In the genomic region with DNA sequence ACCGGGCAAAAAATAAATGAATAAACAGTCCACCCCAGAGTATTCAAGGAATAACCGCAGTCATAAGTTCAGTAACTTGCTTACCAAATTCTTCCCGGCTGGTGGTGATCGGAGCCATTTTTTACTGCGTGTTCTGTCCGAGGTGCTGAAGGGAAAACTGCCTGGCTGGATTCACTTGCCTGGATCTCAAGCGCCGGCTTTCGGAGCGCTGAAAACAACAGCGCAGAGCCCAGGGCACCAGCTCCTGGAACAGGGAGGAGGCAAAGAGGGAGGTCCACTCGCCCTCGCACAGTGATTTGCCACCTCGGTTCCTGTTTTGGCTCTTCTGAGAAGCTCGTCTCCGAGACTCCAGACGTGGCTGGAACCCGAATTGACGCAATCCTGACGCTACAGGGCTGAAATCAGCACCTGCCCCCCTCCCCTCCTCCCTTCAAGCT, we compare ENCODE assay signal across 9 cellular contexts. TPM values are rescaled to one million over a fixed set of nuclear protein-coding genes. Genes with fewer than 3 reads are reported as not detected.
DNase-seq lines count a peak whose midpoint lies in the region; ATAC-seq and TF ChIP-seq lines count a peak whose summit lies in the region.
"Had no signal": no experiment of that assay in that cellular context is flagged by ENCODE, and none has a peak within 500 bp of the region (broad histone marks: within the 10 kb centered on the region; RNA-seq: fewer than 3 reads in every experiment).

A gene with protein sequence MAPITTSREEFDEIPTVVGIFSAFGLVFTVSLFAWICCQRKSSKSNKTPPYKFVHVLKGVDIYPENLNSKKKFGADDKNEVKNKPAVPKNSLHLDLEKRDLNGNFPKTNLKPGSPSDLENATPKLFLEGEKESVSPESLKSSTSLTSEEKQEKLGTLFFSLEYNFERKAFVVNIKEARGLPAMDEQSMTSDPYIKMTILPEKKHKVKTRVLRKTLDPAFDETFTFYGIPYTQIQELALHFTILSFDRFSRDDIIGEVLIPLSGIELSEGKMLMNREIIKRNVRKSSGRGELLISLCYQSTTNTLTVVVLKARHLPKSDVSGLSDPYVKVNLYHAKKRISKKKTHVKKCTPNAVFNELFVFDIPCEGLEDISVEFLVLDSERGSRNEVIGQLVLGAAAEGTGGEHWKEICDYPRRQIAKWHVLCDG (minus strand): TSS at position 327 of the 437 bp plus-strand sequence. CDS start 209 bp downstream, at position 118.

- DNase-seq in NT2/D1 (ENCODE audit: low read depth, low spot score) (peak; percentile 65), fibroblast of the aortic adventitia (ENCODE audit: low read depth) (peak; percentile 53), non-pigmented ciliary epithelial cell (ENCODE audit: low read depth) (peak; percentile 13), SIG-M5 (lab: John Stamatoyannopoulos, UW) (no peak), LoVo (ENCODE audit: low spot score) (no peak)
- no peak for DNase-seq in T-helper 2 cell treated with Interferon-gamma antibody and Interleukin-4, amounts not matched to agents 5 μg/mL and 100 μg/mL, for 36 hours (ENCODE audit: low spot score)

- no peak within 1 kb of the TSS for H3K27ac Mint-ChIP-seq in T-helper 2 cell treated with Interferon-gamma antibody and Interleukin-4, amounts not matched to agents 5 μg/mL and 100 μg/mL, for 36 hours

- no peak within 1 kb of the TSS for H3K27ac ChIP-seq in HUES64 (ENCODE audit: low read depth, low read length)
- H3K27ac ChIP-seq: KMS-11 had no signal

- H3K27me3 Mint-ChIP-seq in T-helper 2 cell treated with Interferon-gamma antibody and Interleukin-4, amounts not matched to agents 5 μg/mL and 100 μg/mL, for 36 hours (ENCODE audit: low read depth): peaks cover 7% of the 10 kb centered on the region

- H3K9ac ChIP-seq in HUES64 (ENCODE audit: low read depth, low read length) (no peak within 1 kb of the TSS), NT2/D1 (ENCODE audit: insufficient read length, low read depth) (peak within 1 kb of the TSS; percentile 50)
- H3K9ac ChIP-seq: KMS-11 had no signal

- H3K4me3 Mint-ChIP-seq in T-helper 2 cell treated with Interferon-gamma antibody and Interleukin-4, amounts not matched to agents 5 μg/mL and 100 μg/mL, for 36 hours: no peak within 1 kb of the TSS

- H3K36me3 Mint-ChIP-seq in T-helper 2 cell treated with Interferon-gamma antibody and Interleukin-4, amounts not matched to agents 5 μg/mL and 100 μg/mL, for 36 hours (ENCODE audit: low read depth): no peaks in the 10 kb centered on the region

- H3K9me3 Mint-ChIP-seq in T-helper 2 cell treated with Interferon-gamma antibody and Interleukin-4, amounts not matched to agents 5 μg/mL and 100 μg/mL, for 36 hours: no peaks in the 10 kb centered on the region

- H3K4me1 ChIP-seq in HUES64 (ENCODE audit: insufficient read depth, low read length): peaks cover 16% of the 10 kb centered on the region
- no peaks in the 10 kb centered on the region for H3K4me1 ChIP-seq in NT2/D1 (ENCODE audit: insufficient read depth, insufficient read length)

- H3K36me3 ChIP-seq in HUES64 (ENCODE audit: insufficient read depth, low read length) (no peaks in the 10 kb centered on the region), NT2/D1 (ENCODE audit: insufficient read depth, insufficient read length, low read length) (no peaks in the 10 kb centered on the region)

- H3K9me3 ChIP-seq in HUES64 (ENCODE audit: insufficient read depth, low read depth, low read length): no peaks in the 10 kb centered on the region
- no peaks in the 10 kb centered on the region for H3K9me3 ChIP-seq in NT2/D1 (ENCODE audit: insufficient read depth, low read length)

- H3K4me1 Mint-ChIP-seq in T-helper 2 cell treated with Interferon-gamma antibody and Interleukin-4, amounts not matched to agents 5 μg/mL and 100 μg/mL, for 36 hours (ENCODE audit: low read depth): no peaks in the 10 kb centered on the region

- no peak for TF ChIP-seq CTCF in fibroblast of the aortic adventitia (IDR thresholded peaks at IDR 0.05; ENCODE audit: insufficient read depth, low read length)

- WGBS in HUES64: 3% methylated on average over 20 of the region's 20 CpGs

- H3K4me3 ChIP-seq in HUES64 (ENCODE audit: low read length) (peak within 1 kb of the TSS; percentile 44), NT2/D1 (ENCODE audit: insufficient read length, low read depth) (peak within 1 kb of the TSS; percentile 21), fibroblast of the aortic adventitia (ENCODE audit: low read depth, low read length) (no peak within 1 kb of the TSS)

- no peaks in the 10 kb centered on the region for H3K27me3 ChIP-seq in HUES64 (ENCODE audit: insufficient read depth, low read length)
- no peaks in the 10 kb centered on the region for H3K27me3 ChIP-seq in NT2/D1 (ENCODE audit: insufficient read depth, insufficient read length)

- no peak for ATAC-seq in HG03135 (IDR thresholded peaks at IDR 0.05; ENCODE audit: unreplicated experiment)

RNA-seq across cellular contexts. Expression of the gene that starts here (rescaled TPM):
- polyA plus RNA-seq in HUES64 (2013, experiment 1 of 2): 3.0 TPM
- 3.9 TPM for polyA plus RNA-seq in HUES64 (2013, experiment 2 of 2)
- total RNA-seq in fibroblast of the aortic adventitia (ENCODE audit: low replicate concordance): under 0.01 TPM in 1 of 2 replicates, not detected in the other

Comparison
In these comparisons a context has a peak if more than half of its experiments do, and no peak if none do; other contexts are left out.
1. Peak in DNase-seq in fibroblast of the aortic adventitia; RNA of the gene not detected or under 1 TPM.
2. DNase-seq: peak in NT2/D1 (single experiment) and non-pigmented ciliary epithelial cell (single experiment); none in SIG-M5 (single experiment), T-helper 2 cell treated with Interferon-gamma antibody and Interleukin-4, amounts not matched to agents 5 μg/mL and 100 μg/mL, for 36 hours (single experiment) and LoVo (single experiment).